In genomic region chrX:151762802-151763201, GRCh38 we compare ENCODE assay signal across 28 cellular contexts. TPM values are rescaled to one million over a fixed set of nuclear protein-coding genes. Genes with fewer than 3 reads are reported as not detected.
"Had no signal": no experiment of that assay in that cellular context is flagged by ENCODE, and none has a peak within 500 bp of the region (broad histone marks: within the 10 kb centered on the region; RNA-seq: fewer than 3 reads in every experiment).

No MANE protein-coding gene starts in this region.

- FAIRE-seq: islet of Langerhans had no signal

- H3K27me3 ChIP-seq: gastrocnemius medialis, suprapubic skin, tibial artery had no signal

- H3K36me3 Mint-ChIP-seq: activated CD4-positive, alpha-beta memory T cell treated with anti-CD3 and anti-CD28 coated beads for 36 hours; naive thymus-derived CD8-positive, alpha-beta T cell had no signal

- DNase-seq: activated CD4-positive, alpha-beta memory T cell treated with anti-CD3 and anti-CD28 coated beads for 36 hours; activated CD4-positive, alpha-beta T cell treated with anti-CD3 and anti-CD28 coated beads, Interleukin-2, amount 10 ng/mL, durations not matched to agents 24 days and 14 days; activated CD4-positive, CD25-positive, alpha-beta regulatory T cell treated with anti-CD3 and anti-CD28 coated beads, Interleukin-2, amount 50 U/mL, for 72 hours; activated CD8-positive, alpha-beta memory T cell treated with anti-CD3 and anti-CD28 coated beads, Interleukin-2, amount 50 U/mL, for 48 hours; activated gamma-delta T cell treated with Interleukin-2 at 50 U/mL for 16 hours; activated naive CD4-positive, alpha-beta T cell treated with anti-CD3 and anti-CD28 coated beads, Interleukin-2, amount 50 U/mL, for 16 hours; activated T-cell treated with anti-CD3 and anti-CD28 coated beads, Interleukin-2, amount 50 U/mL, for 24 hours; amniotic stem cell; caudate nucleus; effector memory CD4-positive, alpha-beta T cell; erythroblast; gastrocnemius medialis; glutamatergic neuron; naive thymus-derived CD8-positive, alpha-beta T cell; nucleus accumbens; right cardiac atrium; spleen; stimulated activated naive CD4-positive, alpha-beta T cell; T-helper 2 cell; tibial artery had no signal

- H3K9me3 Mint-ChIP-seq: activated CD4-positive, alpha-beta memory T cell treated with anti-CD3 and anti-CD28 coated beads for 36 hours; activated CD4-positive, alpha-beta T cell treated with anti-CD3 and anti-CD28 coated beads, Interleukin-2, amount 10 ng/mL, durations not matched to agents 24 days and 14 days; activated T-cell treated with anti-CD3 and anti-CD28 coated beads, Interleukin-2, amount 50 U/mL, for 24 hours had no signal

- H3K4me3 Mint-ChIP-seq: activated CD4-positive, alpha-beta memory T cell treated with anti-CD3 and anti-CD28 coated beads for 36 hours; activated CD4-positive, alpha-beta T cell treated with anti-CD3 and anti-CD28 coated beads, Interleukin-2, amount 10 ng/mL, durations not matched to agents 24 days and 14 days; activated T-cell treated with anti-CD3 and anti-CD28 coated beads, Interleukin-2, amount 50 U/mL, for 24 hours; naive thymus-derived CD8-positive, alpha-beta T cell; neural crest cell had no signal

- H3K27me3 Mint-ChIP-seq: activated CD4-positive, alpha-beta T cell treated with anti-CD3 and anti-CD28 coated beads, Interleukin-2, amount 10 ng/mL, durations not matched to agents 24 days and 14 days had no signal

- H3K4me1 ChIP-seq: gastrocnemius medialis, spleen, suprapubic skin, tibial artery had no signal

- H3K4me3 ChIP-seq: gastrocnemius medialis, spleen, suprapubic skin, tibial artery had no signal

- H3K4me1 Mint-ChIP-seq: activated CD4-positive, alpha-beta T cell treated with anti-CD3 and anti-CD28 coated beads, Interleukin-2, amount 10 ng/mL, durations not matched to agents 24 days and 14 days; naive thymus-derived CD8-positive, alpha-beta T cell; neural crest cell had no signal

- H3K9me3 ChIP-seq: gastrocnemius medialis, spleen, suprapubic skin, tibial artery had no signal

- H3K27ac Mint-ChIP-seq: activated CD4-positive, alpha-beta memory T cell treated with anti-CD3 and anti-CD28 coated beads for 36 hours; activated CD4-positive, alpha-beta T cell treated with anti-CD3 and anti-CD28 coated beads, Interleukin-2, amount 10 ng/mL, durations not matched to agents 24 days and 14 days; activated T-cell treated with anti-CD3 and anti-CD28 coated beads, Interleukin-2, amount 50 U/mL, for 24 hours; naive thymus-derived CD8-positive, alpha-beta T cell had no signal

- ATAC-seq: gastrocnemius medialis; naive thymus-derived CD8-positive, alpha-beta T cell; right cardiac atrium had no signal

- H3K27ac ChIP-seq: gastrocnemius medialis, spleen, suprapubic skin, tibial artery had no signal

- H3K36me3 ChIP-seq: gastrocnemius medialis, spleen, suprapubic skin, tibial artery had no signal

RNA-seq across cellular contexts. Expression of gene CNGA2, which starts 28.3 kb away (rescaled TPM):
- total RNA-seq: activated CD4-positive, alpha-beta memory T cell treated with anti-CD3 and anti-CD28 coated beads for 36 hours; activated CD4-positive, alpha-beta T cell treated with anti-CD3 and anti-CD28 coated beads, Interleukin-2, amount 10 ng/mL, durations not matched to agents 24 days and 14 days; chondrocyte; dermis microvascular lymphatic vessel endothelial cell; gastrocnemius medialis; lower leg skin; naive thymus-derived CD8-positive, alpha-beta T cell; neural crest cell; pulmonary artery endothelial cell; right cardiac atrium; spleen; suprapubic skin; urinary bladder had no signal
- polyA plus RNA-seq: naive thymus-derived CD8-positive, alpha-beta T cell; right cardiac atrium; spleen; urinary bladder had no signal

RNA-seq across cellular contexts. Expression of gene FATE1, which starts 47.0 kb away (rescaled TPM):
- total RNA-seq: activated CD4-positive, alpha-beta memory T cell treated with anti-CD3 and anti-CD28 coated beads for 36 hours; activated CD4-positive, alpha-beta T cell treated with anti-CD3 and anti-CD28 coated beads, Interleukin-2, amount 10 ng/mL, durations not matched to agents 24 days and 14 days; chondrocyte; dermis microvascular lymphatic vessel endothelial cell; gastrocnemius medialis; naive thymus-derived CD8-positive, alpha-beta T cell; neural crest cell; pulmonary artery endothelial cell; spleen; suprapubic skin; urinary bladder had no signal
- polyA plus RNA-seq: naive thymus-derived CD8-positive, alpha-beta T cell had no signal
